In genomic region chr2:95374029-95374428, GRCh38 we compare ENCODE assay signal across 19 cellular contexts.
"Had no signal": no experiment of that assay in that cellular context is flagged by ENCODE, and none has a peak within 500 bp of the region (broad histone marks: within the 10 kb centered on the region; RNA-seq: fewer than 3 reads in every experiment).

No MANE protein-coding gene starts in this region.

- H3K4me3 ChIP-seq: cardiac muscle cell, lung, ovary, thyroid gland, uterus had no signal

- ATAC-seq: activated CD8-positive, alpha-beta T cell treated with anti-CD3 and anti-CD28 coated beads for 36 hours; activated naive CD4-positive, alpha-beta T cell treated with anti-CD3 and anti-CD28 coated beads, Interleukin-2, amount 50 U/mL, for 72 hours; activated T-cell treated with anti-CD3 and anti-CD28 coated beads, Interleukin-2, amount 50 U/mL, for 72 hours; stimulated activated memory B cell treated with anti-CD40 and anti-IgM and Interleukin-4, amounts not matched to agents 10 μg/mL and 1 μg/mL and 100 μg/mL, for 72 hours; T-helper 17 cell; WTC11 had no signal

- H3K4me1 ChIP-seq: thyroid gland, uterus had no signal

- DNase-seq: activated CD4-positive, alpha-beta T cell treated with anti-CD3 and anti-CD28 coated beads for 4 hours; activated CD8-positive, alpha-beta memory T cell treated with anti-CD3 and anti-CD28 coated beads, Interleukin-2, amount 50 U/mL, for 4 hours; activated CD8-positive, alpha-beta T cell treated with anti-CD3 and anti-CD28 coated beads for 36 hours; activated gamma-delta T cell; activated T-cell treated with anti-CD3 and anti-CD28 coated beads, Interleukin-2, amount 50 U/mL, for 72 hours; hippocampal formation; kidney glomerular epithelial cell; midbrain; stimulated activated CD4-positive, alpha-beta T cell treated with anti-CD3 and anti-CD28 coated beads, Interleukin-2, amount 100 ng/mL, for 48 hours; T-helper 17 cell; thyroid gland had no signal

- H3K27ac ChIP-seq: cardiac muscle cell, ovary, thyroid gland, uterus had no signal

- H3K36me3 ChIP-seq: cardiac muscle cell, ovary, uterus had no signal

- H3K9me3 ChIP-seq: ovary, thyroid gland, uterus had no signal

- H3K27me3 ChIP-seq: cardiac muscle cell, ovary, thyroid gland, uterus had no signal

- FAIRE-seq: endometrium had no signal
